Comparison of ENCODE assay signal across 11 cellular contexts in genomic region chr5:124528838-124529237, GRCh38.
DNase-seq lines count a peak whose midpoint lies in the region; ATAC-seq and FAIRE-seq lines count a peak whose summit lies in the region.
"Had no signal": no experiment of that assay in that cellular context is flagged by ENCODE, and none has a peak within 500 bp of the region (broad histone marks: within the 10 kb centered on the region; RNA-seq: fewer than 3 reads in every experiment).

No MANE protein-coding gene starts in this region.

- no peak for DNase-seq in activated naive CD8-positive, alpha-beta T cell treated with anti-CD3 and anti-CD28 coated beads, Interleukin-2, amount 50 U/mL, for 24 hours
- DNase-seq in activated naive CD8-positive, alpha-beta T cell treated with anti-CD3 and anti-CD28 coated beads for 36 hours: no peak
- DNase-seq in RCC 7860 (ENCODE audit: low spot score): peak; percentile 95
- peak; percentile 77 for DNase-seq in urothelium cell line (ENCODE audit: low spot score)
- no peak for DNase-seq in occipital lobe (lab: John Stamatoyannopoulos, UW)
- no peak for DNase-seq in NCI-H748 treated with DMSO at 0.1 percent for 48 hours (lab: John Stamatoyannopoulos, UW)
- no peak for DNase-seq in iPS-NIHi7 (ENCODE audit: extremely low spot score)
- DNase-seq: activated CD4-positive, alpha-beta T cell treated with anti-CD3 and anti-CD28 coated beads, Interleukin-2, amount 50 U/mL, for 1 hour; T-helper 1 cell had no signal

- peaks cover 7% of the 10 kb centered on the region for H3K9me3 Mint-ChIP-seq in activated naive CD8-positive, alpha-beta T cell treated with anti-CD3 and anti-CD28 coated beads, Interleukin-2, amount 50 U/mL, for 24 hours
- H3K9me3 Mint-ChIP-seq in activated naive CD8-positive, alpha-beta T cell treated with anti-CD3 and anti-CD28 coated beads for 36 hours: peaks cover 4% of the 10 kb centered on the region

- H3K4me1 Mint-ChIP-seq in activated naive CD8-positive, alpha-beta T cell treated with anti-CD3 and anti-CD28 coated beads, Interleukin-2, amount 50 U/mL, for 24 hours: peaks cover 9% of the 10 kb centered on the region
- H3K4me1 Mint-ChIP-seq in activated naive CD8-positive, alpha-beta T cell treated with anti-CD3 and anti-CD28 coated beads for 36 hours: no peaks in the 10 kb centered on the region

- ATAC-seq in activated naive CD8-positive, alpha-beta T cell treated with anti-CD3 and anti-CD28 coated beads, Interleukin-2, amount 50 U/mL, for 24 hours: peak; percentile 77
- peak; percentile 61 for ATAC-seq in HG02870 (IDR thresholded peaks at IDR 0.05; ENCODE audit: unreplicated experiment)

- FAIRE-seq in RCC 7860 (lab: Jason Lieb, UNC): peak; percentile 98
- no peak for FAIRE-seq in urothelium cell line (lab: Jason Lieb, UNC)
- FAIRE-seq: GM12891 had no signal

- H3K27me3 Mint-ChIP-seq in activated naive CD8-positive, alpha-beta T cell treated with anti-CD3 and anti-CD28 coated beads, Interleukin-2, amount 50 U/mL, for 24 hours: peaks cover 5% of the 10 kb centered on the region
- peaks cover 11% of the 10 kb centered on the region for H3K27me3 Mint-ChIP-seq in activated naive CD8-positive, alpha-beta T cell treated with anti-CD3 and anti-CD28 coated beads for 36 hours

- no peak overlapping the region for H3K4me3 Mint-ChIP-seq in activated naive CD8-positive, alpha-beta T cell treated with anti-CD3 and anti-CD28 coated beads, Interleukin-2, amount 50 U/mL, for 24 hours
- H3K4me3 Mint-ChIP-seq in activated naive CD8-positive, alpha-beta T cell treated with anti-CD3 and anti-CD28 coated beads for 36 hours: no peak overlapping the region

- H3K27ac Mint-ChIP-seq in activated naive CD8-positive, alpha-beta T cell treated with anti-CD3 and anti-CD28 coated beads, Interleukin-2, amount 50 U/mL, for 24 hours: no peak overlapping the region
- no peak overlapping the region for H3K27ac Mint-ChIP-seq in activated naive CD8-positive, alpha-beta T cell treated with anti-CD3 and anti-CD28 coated beads for 36 hours

- H3K36me3 Mint-ChIP-seq in activated naive CD8-positive, alpha-beta T cell treated with anti-CD3 and anti-CD28 coated beads, Interleukin-2, amount 50 U/mL, for 24 hours (ENCODE audit: low read depth): no peaks in the 10 kb centered on the region
- H3K36me3 Mint-ChIP-seq in activated naive CD8-positive, alpha-beta T cell treated with anti-CD3 and anti-CD28 coated beads for 36 hours: no peaks in the 10 kb centered on the region

Comparison
In these comparisons a context has a peak if more than half of its experiments do, and no peak if none do; other contexts are left out.
1. DNase-seq: peak in RCC 7860 (single experiment) and urothelium cell line (single experiment); none in activated naive CD8-positive, alpha-beta T cell treated with anti-CD3 and anti-CD28 coated beads, Interleukin-2, amount 50 U/mL, for 24 hours (single experiment), activated naive CD8-positive, alpha-beta T cell treated with anti-CD3 and anti-CD28 coated beads for 36 hours (single experiment), occipital lobe (single experiment), NCI-H748 treated with DMSO at 0.1 percent for 48 hours (single experiment) and iPS-NIHi7 (single experiment).